11 cellular contexts compared by ENCODE assay signal in the genomic region with DNA sequence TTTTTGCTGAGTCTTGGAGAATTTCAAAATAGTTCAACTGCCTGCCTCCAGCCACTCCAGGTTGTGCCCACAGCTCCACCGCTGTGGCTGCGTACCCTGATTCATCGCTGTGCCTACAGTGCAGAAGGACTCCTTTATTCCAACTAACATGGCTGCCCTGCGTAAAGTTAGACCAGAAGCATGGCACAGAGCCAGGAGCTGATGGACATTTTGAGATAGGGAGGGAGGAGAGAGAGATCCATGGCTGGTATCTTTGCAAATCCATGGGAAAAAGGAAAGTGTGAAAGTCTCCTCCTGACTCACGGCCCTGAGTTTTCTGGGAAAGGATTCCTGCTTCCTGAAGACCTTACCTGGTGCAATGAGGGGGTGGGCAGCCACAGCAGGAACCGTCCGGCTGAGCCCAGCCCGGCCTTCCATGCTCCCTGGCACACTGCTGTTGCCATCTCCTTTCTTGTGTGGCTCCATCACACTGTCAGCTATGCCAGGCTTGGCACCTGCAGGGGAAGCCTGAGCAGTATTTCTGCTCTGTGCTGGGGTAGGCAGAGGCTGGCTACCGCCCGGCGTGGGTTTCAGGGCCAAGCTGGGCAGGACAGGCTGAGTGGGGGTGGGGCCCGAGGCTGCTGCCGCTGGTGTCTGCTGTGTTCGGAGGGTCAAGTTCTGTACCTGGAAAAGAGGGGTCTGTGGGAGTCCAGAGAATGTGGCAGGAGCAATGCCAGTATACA. TPM values are rescaled to one million over a fixed set of nuclear protein-coding genes. Genes with fewer than 3 reads are reported as not detected.
DNase-seq lines count a peak whose midpoint lies in the region; ATAC-seq and TF ChIP-seq lines count a peak whose summit lies in the region.
"Had no signal": no experiment of that assay in that cellular context is flagged by ENCODE, and none has a peak within 500 bp of the region (broad histone marks: within the 10 kb centered on the region; RNA-seq: fewer than 3 reads in every experiment).

No MANE protein-coding gene starts in this region.

- H3K4me3 ChIP-seq in Panc1 (ENCODE audit: low read depth in 2 of 2, low read length in 2 of 2), result no peak overlapping the region
- H3K4me3 ChIP-seq in mesenchymal stem cell (ENCODE audit: insufficient read depth in 1 of 2, low read depth in 1 of 2, low read length in 2 of 2), result no peak overlapping the region
- no peak overlapping the region for H3K4me3 ChIP-seq in prostate gland
- H3K4me3 ChIP-seq: ovary had no signal

- H3K4me1 ChIP-seq in Panc1 (ENCODE audit: control insufficient read depth, insufficient read depth, low read length) (peaks cover 12% of the 10 kb centered on the region), mesenchymal stem cell (ENCODE audit: control insufficient read depth, insufficient read depth, low read depth, low read length) (peaks cover 45% of the 10 kb centered on the region), prostate gland (replicated peaks) (peaks cover 12% of the 10 kb centered on the region)

- peak overlapping the region; percentile 40 to 73 for H3K18ac ChIP-seq in mesenchymal stem cell (ENCODE audit: low read depth in 1 of 2, low read length in 2 of 2)

- TF ChIP-seq CTCF in Panc1 (IDR thresholded peaks at IDR 0.05), result no peak
- no peak for TF ChIP-seq CTCF in prostate gland (IDR thresholded peaks at IDR 0.05)

- H3K27me3 ChIP-seq in Panc1 (ENCODE audit: control insufficient read depth, insufficient read depth, low read length) (no peaks in the 10 kb centered on the region), mesenchymal stem cell (ENCODE audit: control insufficient read depth in 1 of 2, insufficient read depth in 1 of 2, low read length in 2 of 2) (no peaks in the 10 kb centered on the region), prostate gland (replicated peaks; ENCODE audit: insufficient read depth) (no peaks in the 10 kb centered on the region)
- H3K27me3 ChIP-seq: ovary had no signal

- WGBS in mesenchymal stem cell, result 89% methylated on average over 14 of the region's 14 CpGs
- WGBS in prostate gland, result 62% methylated on average over 14 of the region's 14 CpGs

- no peak for DNase-seq in Panc1 (ENCODE audit: low read depth, low spot score)
- DNase-seq in cerebellum (ENCODE audit: low spot score), result peak; percentile 33
- DNase-seq in mesenchymal stem cell, result no peak
- peak; percentile 40 for DNase-seq in superior temporal gyrus (ENCODE audit: extremely low spot score)
- DNase-seq in prostate gland (ENCODE audit: low spot score), result no peak
- no peak for DNase-seq in NCI-H2171 (lab: John Stamatoyannopoulos, UW)

- H3K4me2 ChIP-seq in mesenchymal stem cell (ENCODE audit: low read length, poor library complexity, severe bottlenecking), result no peak overlapping the region

- H3K23ac ChIP-seq in mesenchymal stem cell (ENCODE audit: low read length in 2 of 2), result no peak overlapping the region

- peak overlapping the region; percentile 27 for H4K8ac ChIP-seq in mesenchymal stem cell (ENCODE audit: low read length)

- H3K9me3 ChIP-seq in Panc1 (ENCODE audit: control insufficient read depth, insufficient read depth, low read depth, low read length) (no peaks in the 10 kb centered on the region), mesenchymal stem cell (ENCODE audit: control insufficient read depth, low read length) (no peaks in the 10 kb centered on the region), prostate gland (no peaks in the 10 kb centered on the region)
- H3K9me3 ChIP-seq: ovary had no signal

- TF ChIP-seq POLR2A in prostate gland (IDR thresholded peaks at IDR 0.05), result no peak

- peak overlapping the region; percentile 29 for H2BK15ac ChIP-seq in mesenchymal stem cell (ENCODE audit: low read depth, poor library complexity, severe bottlenecking)

- H3K79me1 ChIP-seq in mesenchymal stem cell (replicated peaks; ENCODE audit: low read length, poor library complexity, severe bottlenecking), result peaks cover 14% of the 10 kb centered on the region

- H2BK5ac ChIP-seq in mesenchymal stem cell (ENCODE audit: low read depth, low read length, poor library complexity, severe bottlenecking), result no peak overlapping the region

- ATAC-seq in Panc1 (peak; percentile 4; the same call in 1 of the 2 replicates), HG03565 (IDR thresholded peaks at IDR 0.05; ENCODE audit: unreplicated experiment) (no peak)

- peak overlapping the region in 1 of 2 experiments; percentile 85 for H3K4ac ChIP-seq in mesenchymal stem cell (ENCODE audit: low read depth in 1 of 2, low read length in 2 of 2)

- no TSS peak for BruUV-seq in Panc1 (replicated peaks; lab: Mats Ljungman, UMichigan)

- peak overlapping the region; percentile 23 to 64 for H2BK12ac ChIP-seq in mesenchymal stem cell (ENCODE audit: low read length in 2 of 2)

- H3K36me3 ChIP-seq in Panc1 (ENCODE audit: control insufficient read depth, insufficient read depth, low read length) (no peaks in the 10 kb centered on the region), mesenchymal stem cell (ENCODE audit: control insufficient read depth in 1 of 2, insufficient read depth in 2 of 2, low read depth in 1 of 2, low read length in 2 of 2) (peaks cover 54 to 92% of the 10 kb centered on the region in 2 experiments), prostate gland (no peaks in the 10 kb centered on the region)
- H3K36me3 ChIP-seq: ovary had no signal

- H4K91ac ChIP-seq in mesenchymal stem cell (ENCODE audit: low read length), result peak overlapping the region; percentile 85

- no peak overlapping the region for H2AFZ ChIP-seq in mesenchymal stem cell (ENCODE audit: low read depth, low read length)

- H2BK120ac ChIP-seq in mesenchymal stem cell (ENCODE audit: low read depth, low read length), result peak overlapping the region; percentile 36

- in situ Hi-C loops in Panc1 (cut with HindIII; ENCODE audit: low pct_unique_long_range_greater_than_20kb, low sequenced_read_pairs), result no loop called here

- intact Hi-C loops in Panc1 (cut with micrococcal nuclease; ENCODE audit: unreplicated experiment), result loop anchor here (2.0 to 10.0 kb wide), 2 partner anchors 148 to 272 kb away; no protein-coding TSS in a partner anchor
- intact Hi-C loops in prostate gland (cut with DNase I), result loop anchor here (2.0 to 5.0 kb wide), 3 partner anchors 72 to 150 kb away; a partner anchor contains a TSS

- H3K9ac ChIP-seq in mesenchymal stem cell (ENCODE audit: low read length), result peak overlapping the region; percentile 56

- POLR2A ChIA-PET in Panc1 (lab: Charles Lee), result no interaction called here

- H3K14ac ChIP-seq in mesenchymal stem cell (ENCODE audit: low read length in 2 of 2), result peak overlapping the region in 1 of 2 experiments; percentile 2

- peak overlapping the region; percentile 56 for H2AK5ac ChIP-seq in mesenchymal stem cell (ENCODE audit: low read length, severe bottlenecking)

- CTCF ChIA-PET in Panc1 (lab: Charles Lee), result interaction anchor here (0.6 to 4.2 kb wide), 5 partner anchors 10 to 104 kb away, joined by 3 to 20 read pairs (median 4); no protein-coding TSS in a partner anchor

- H3K27ac ChIP-seq in Panc1 (ENCODE audit: low read length) (0 out of 2 replicates have a peak overlapping the region, but pooled peaks have one; percentile 34), mesenchymal stem cell (ENCODE audit: low read length, poor library complexity, severe bottlenecking) (no peak overlapping the region), prostate gland (peak overlapping the region in 1 of 2 donors; percentile 9)

RNA-seq across cellular contexts. Expression of a gene that starts 46.0 kb away (rescaled TPM):
- not detected for total RNA-seq in Panc1 (2021; ENCODE audit: unreplicated experiment)
- not detected for polyA plus RNA-seq in Panc1 (2012; ENCODE audit: insufficient read length)
- not detected for total RNA-seq in cerebellum
- polyA plus RNA-seq in mesenchymal stem cell (2013, experiment 1 of 2), result 0.04 TPM
- not detected for polyA plus RNA-seq in mesenchymal stem cell (2013, experiment 2 of 2)
- under 1 TPM in 1 of 2 donors, not detected in 1; 0.46 TPM for total RNA-seq in prostate gland
- total RNA-seq: CD4-positive, alpha-beta memory T cell; fibroblast of lung; ovary; SK-MEL-5 had no signal
- polyA plus RNA-seq: CD4-positive, alpha-beta memory T cell; fibroblast of lung; ovary had no signal

Comparison
In these comparisons a context has a peak if more than half of its experiments do, and no peak if none do; other contexts are left out.
1. DNase-seq: peak in cerebellum (single experiment) and superior temporal gyrus (single experiment); none in Panc1 (single experiment), mesenchymal stem cell (single experiment), prostate gland (single experiment) and NCI-H2171 (single experiment).